ENCODE assay signal across 13 cellular contexts in genomic region chr6:71077655-71078054, GRCh38.
"Had no signal": no experiment of that assay in that cellular context is flagged by ENCODE, and none has a peak within 500 bp of the region (broad histone marks: within the 10 kb centered on the region; RNA-seq: fewer than 3 reads in every experiment).

No MANE protein-coding gene starts in this region.

- H3K4me3 ChIP-seq: colonic mucosa, coronary artery, dorsolateral prefrontal cortex, esophagus muscularis mucosa, esophagus squamous epithelium, gastrocnemius medialis, gastroesophageal sphincter, heart left ventricle, heart right ventricle had no signal

- ATAC-seq: effector memory CD8-positive, alpha-beta T cell; esophagus mucosa; foreskin keratinocyte; gastrocnemius medialis; gastroesophageal sphincter; heart left ventricle; heart right ventricle had no signal

- H3K4me1 ChIP-seq: colonic mucosa, foreskin keratinocyte, gastrocnemius medialis had no signal

- H3K36me3 ChIP-seq: colonic mucosa, esophagus muscularis mucosa, esophagus squamous epithelium, gastrocnemius medialis, gastroesophageal sphincter, heart left ventricle, heart right ventricle had no signal

- H3K9me3 ChIP-seq: colonic mucosa, gastrocnemius medialis had no signal

- H3K27ac ChIP-seq: colonic mucosa, coronary artery, dorsolateral prefrontal cortex, epithelial cell of prostate, esophagus muscularis mucosa, esophagus squamous epithelium, foreskin keratinocyte, gastrocnemius medialis, gastroesophageal sphincter, heart left ventricle, heart right ventricle had no signal
